Comparison of ENCODE assay signal across 8 cellular contexts in genomic region chr17:45241315-45242011, GRCh38. TPM values are rescaled to one million over a fixed set of nuclear protein-coding genes. Genes with fewer than 3 reads are reported as not detected.
DNase-seq lines count a peak whose midpoint lies in the region; ATAC-seq and TF ChIP-seq lines count a peak whose summit lies in the region.

No MANE protein-coding gene starts in this region.

- DNase-seq in HFF-Myc (ENCODE audit: extremely low read depth, low read depth): no peak
- DNase-seq in RWPE2 (ENCODE audit: low spot score): peak; percentile 69
- peak in 1 of 5 donors; percentile 35 for DNase-seq in heart left ventricle
- DNase-seq in posterior cingulate gyrus: peak in 8 of 10 donors; percentile 23 to 95 (median 68)
- DNase-seq in ureter (ENCODE audit: low spot score): no peak
- no peak for DNase-seq in GM10266 (ENCODE audit: extremely low spot score)
- DNase-seq in GM20000 (ENCODE audit: low spot score): no peak

- H3K36me3 ChIP-seq in RWPE2 (ENCODE audit: low read depth) (no peaks in the 10 kb centered on the region; the same call in 1 of the 2 replicates), heart left ventricle (peaks cover 0 to 97% (median 11%) of the 10 kb centered on the region in 9 donors)

- intact Hi-C loops in heart left ventricle (cut with DNase I) (no loop called here), posterior cingulate gyrus (cut with DNase I) (no loop called here)

- ATAC-seq in RWPE2 (ENCODE audit: low read depth) (no peak), heart left ventricle (peak in 2 of 4 donors; percentile 4 to 9), HG02885 (IDR thresholded peaks at IDR 0.05; ENCODE audit: poor library complexity, unreplicated experiment) (no peak)

- WGBS in heart left ventricle, 4 donors: 27 to 52% (median 43%) methylated on average over 15 to 60 of the region's 60 CpGs

- peak overlapping the region; percentile 15; the same call in 1 of the 2 replicates for H3K4me3 ChIP-seq in HFF-Myc (replicated peaks; ENCODE audit: low read depth, low read length)
- no peak overlapping the region for H3K4me3 ChIP-seq in RWPE2 (ENCODE audit: severe bottlenecking)
- H3K4me3 ChIP-seq in heart left ventricle: peak overlapping the region in 9 of 12 donors; percentile 13 to 45 (median 37)

- no peaks in the 10 kb centered on the region for H3K4me1 ChIP-seq in RWPE2 (ENCODE audit: insufficient read depth, poor library complexity, severe bottlenecking)
- peaks cover 0 to 14% (median 4%) of the 10 kb centered on the region in 12 donors for H3K4me1 ChIP-seq in heart left ventricle

- H3K9me3 ChIP-seq in RWPE2 (ENCODE audit: severe bottlenecking) (no peaks in the 10 kb centered on the region), heart left ventricle (no peaks in the 10 kb centered on the region)

- TF ChIP-seq POLR2A in heart left ventricle (IDR thresholded peaks at IDR 0.05): no peak

- H3K27me3 ChIP-seq in RWPE2 (ENCODE audit: insufficient read depth, poor library complexity, severe bottlenecking) (no peaks in the 10 kb centered on the region), heart left ventricle (no peaks in the 10 kb centered on the region)

- TF ChIP-seq CTCF in HFF-Myc (IDR thresholded peaks at IDR 0.05; ENCODE audit: low read depth, low read length, missing control alignments) (no peak), RWPE2 (IDR thresholded peaks at IDR 0.05; ENCODE audit: poor library complexity, severe bottlenecking) (no peak), heart left ventricle (IDR thresholded peaks at IDR 0.05) (no peak), GM10266 (IDR thresholded peaks at IDR 0.05; ENCODE audit: control insufficient read depth, insufficient read depth, low read depth, missing control alignments) (no peak), GM20000 (IDR thresholded peaks at IDR 0.05; ENCODE audit: extremely low read depth, missing control alignments) (no peak)

- no peak overlapping the region for H3K27ac ChIP-seq in RWPE2 (ENCODE audit: poor library complexity, severe bottlenecking)
- H3K27ac ChIP-seq in heart left ventricle: no peak overlapping the region

RNA-seq across cellular contexts. Expression of gene FMNL1, which starts 19.8 kb away (rescaled TPM):
- total RNA-seq in heart left ventricle (10 to 100 TPM in 5 of 9 donors, 1 to 10 TPM in 4; 6.4 to 52.8 (median 10.3) TPM), ureter (19.4 TPM)
- polyA plus RNA-seq in heart left ventricle: 1 to 10 TPM; 5.4 to 7.8 TPM

RNA-seq across cellular contexts. Expression of gene SPATA32, which starts 20.4 kb away (rescaled TPM):
- total RNA-seq in heart left ventricle (not detected), ureter (not detected)
- not detected for polyA plus RNA-seq in heart left ventricle

Comparison
In these comparisons a context has a peak if more than half of its experiments do, and no peak if none do; other contexts are left out.
1. DNase-seq: peak in RWPE2 (single experiment) and posterior cingulate gyrus (8 of 10); none in HFF-Myc (single experiment), ureter (single experiment), GM10266 (single experiment) and GM20000 (single experiment).